In genomic region chr7:129917934-129918333, GRCh38 we compare ENCODE assay signal across 26 cellular contexts.
"Had no signal": no experiment of that assay in that cellular context is flagged by ENCODE, and none has a peak within 500 bp of the region (broad histone marks: within the 10 kb centered on the region; RNA-seq: fewer than 3 reads in every experiment).

No MANE protein-coding gene starts in this region.

- H3K27ac ChIP-seq: colonic mucosa, transverse colon had no signal

- ATAC-seq: activated naive CD4-positive, alpha-beta T cell treated with anti-CD3 and anti-CD28 coated beads, Interleukin-2, amount 50 U/mL, for 72 hours; left ventricle myocardium superior; mucosa of descending colon had no signal

- H3K27me3 Mint-ChIP-seq: activated B cell treated with CpG ODN at 0.5 μM for 24 hours; activated CD4-positive, alpha-beta memory T cell treated with anti-CD3 and anti-CD28 coated beads for 36 hours; memory B cell; naive B cell had no signal

- H3K36me3 ChIP-seq: colonic mucosa, transverse colon had no signal

- H3K27me3 ChIP-seq: colonic mucosa, heart left ventricle, transverse colon had no signal

- H3K9me3 ChIP-seq: colonic mucosa, heart left ventricle, mucosa of descending colon, transverse colon had no signal

- H3K27ac Mint-ChIP-seq: activated B cell treated with CpG ODN at 0.5 μM for 24 hours; activated CD4-positive, alpha-beta memory T cell treated with anti-CD3 and anti-CD28 coated beads for 36 hours; activated naive CD4-positive, alpha-beta T cell treated with anti-CD3 and anti-CD28 coated beads, Interleukin-2, amount 50 U/mL, for 72 hours; activated T-helper 1 cell treated with anti-CD3 and anti-CD28 coated beads, Interleukin-12 subunit alpha, Interleukin-12 subunit beta, Interleukin-2, Interleukin-4 antibody, amounts not matched to agents 30 ng/mL and 10 ng/mL and 1 ng/mL, durations not matched to agents 14 hours and 24 hours and 36 hours; memory B cell had no signal

- H3K4me3 ChIP-seq: colonic mucosa, heart left ventricle, mucosa of descending colon, transverse colon had no signal

- H3K36me3 Mint-ChIP-seq: activated naive CD4-positive, alpha-beta T cell treated with anti-CD3 and anti-CD28 coated beads, Interleukin-2, amount 50 U/mL, for 72 hours had no signal

- H3K4me3 Mint-ChIP-seq: activated B cell treated with CpG ODN at 0.5 μM for 24 hours; activated CD4-positive, alpha-beta memory T cell treated with anti-CD3 and anti-CD28 coated beads for 36 hours; activated T-helper 1 cell treated with anti-CD3 and anti-CD28 coated beads, Interleukin-12 subunit alpha, Interleukin-12 subunit beta, Interleukin-2, Interleukin-4 antibody, amounts not matched to agents 30 ng/mL and 10 ng/mL and 1 ng/mL, durations not matched to agents 14 hours and 24 hours and 36 hours; memory B cell; naive B cell had no signal

- H3K9me3 Mint-ChIP-seq: activated B cell treated with CpG ODN at 0.5 μM for 24 hours; activated CD4-positive, alpha-beta memory T cell treated with anti-CD3 and anti-CD28 coated beads for 36 hours; activated naive CD4-positive, alpha-beta T cell treated with anti-CD3 and anti-CD28 coated beads, Interleukin-2, amount 50 U/mL, for 72 hours; activated T-helper 1 cell treated with anti-CD3 and anti-CD28 coated beads, Interleukin-12 subunit alpha, Interleukin-12 subunit beta, Interleukin-2, Interleukin-4 antibody, amounts not matched to agents 30 ng/mL and 10 ng/mL and 1 ng/mL, durations not matched to agents 14 hours and 24 hours and 36 hours; memory B cell; naive B cell had no signal

- DNase-seq: activated B cell treated with CpG ODN at 0.5 μM for 24 hours; activated CD4-positive, alpha-beta memory T cell treated with anti-CD3 and anti-CD28 coated beads for 36 hours; activated CD4-positive, alpha-beta T cell treated with anti-CD3 and anti-CD28 coated beads for 4 hours; activated gamma-delta T cell treated with Interleukin-2 at 50 U/mL for 16 hours; activated T-cell treated with anti-CD3 and anti-CD28 coated beads for 4 hours; amygdala; central memory CD4-positive, alpha-beta T cell; colonic mucosa; erythroblast; heart left ventricle; immature natural killer cell; kidney glomerular epithelial cell; left ventricle myocardium superior; mucosa of descending colon; naive B cell; occipital lobe; posterior cingulate gyrus; retina; stimulated activated CD4-positive, alpha-beta T cell treated with anti-CD3 and anti-CD28 coated beads, Interleukin-12 subunit alpha, Interleukin-12 subunit beta, amount 100 ng/mL, for 4 hours; stimulated activated CD4-positive, alpha-beta T cell treated with anti-CD3 and anti-CD28 coated beads, Interleukin-1b, Interleukin-23, amount 100 ng/mL, for 48 hours; stimulated activated naive CD4-positive, alpha-beta T cell treated with Interleukin-2 at 50 U/mL for 16 hours; SW 1271; transverse colon had no signal
